In genomic region chr12:3755898-3756297, GRCh38 we compare ENCODE assay signal across 22 cellular contexts. TPM values are rescaled to one million over a fixed set of nuclear protein-coding genes. Genes with fewer than 3 reads are reported as not detected.
DNase-seq lines count a peak whose midpoint lies in the region; ATAC-seq, FAIRE-seq and TF ChIP-seq lines count a peak whose summit lies in the region.
"Had no signal": no experiment of that assay in that cellular context is flagged by ENCODE, and none has a peak within 500 bp of the region (broad histone marks: within the 10 kb centered on the region; RNA-seq: fewer than 3 reads in every experiment).

No MANE protein-coding gene starts in this region.

- POLR2A ChIA-PET in MCF 10A (lab: Yijun Ruan, JAX), result interaction anchor here (1.3 kb wide), 1 partner anchor 9 kb away, joined by 3 read pairs; no protein-coding TSS in a partner anchor

- ATAC-seq in left lobe of liver (peak; percentile 55), GM19397 (IDR thresholded peaks at IDR 0.05; ENCODE audit: unreplicated experiment) (no peak), HG02852 (IDR thresholded peaks at IDR 0.05; ENCODE audit: unreplicated experiment) (no peak), left cardiac atrium (no peak)
- ATAC-seq: A549 had no signal

- TF ChIP-seq CTCF in breast epithelium (IDR thresholded peaks at IDR 0.05), result no peak
- TF ChIP-seq CTCF in MCF 10A (IDR thresholded peaks at IDR 0.05; ENCODE audit: unreplicated experiment), result no peak
- TF ChIP-seq CTCF in VCaP (conservative IDR thresholded peaks at IDR 0.05), result no peak

- no peak overlapping the region for H3K27ac Mint-ChIP-seq in MCF 10A (ENCODE audit: low read depth, unreplicated experiment)
- H3K27ac Mint-ChIP-seq: HFFc6 had no signal

- no peaks in the 10 kb centered on the region for H3K36me3 ChIP-seq in breast epithelium

- FAIRE-seq in urothelium cell line (lab: Jason Lieb, UNC), result peak; percentile 82
- FAIRE-seq: A549, GM19239 had no signal

- intact Hi-C loops in breast epithelium (cut with DNase I; ENCODE audit: low total_unique reads) (no loop called here), MCF 10A (cut with micrococcal nuclease) (no loop called here), left cardiac atrium (cut with DNase I) (no loop called here)

- no peak overlapping the region for H3K4me3 ChIP-seq in breast epithelium
- H3K4me3 ChIP-seq: A549, GM23248 had no signal

- TF ChIP-seq POLR2A in breast epithelium (IDR thresholded peaks at IDR 0.05), result no peak

- H3K27me3 ChIP-seq in breast epithelium, result no peaks in the 10 kb centered on the region

- H3K27ac ChIP-seq in breast epithelium, result peak overlapping the region; percentile 85 to 89
- H3K27ac ChIP-seq in VCaP, result peak overlapping the region; percentile 80
- H3K27ac ChIP-seq: A549, GM23248 had no signal

- no peaks in the 10 kb centered on the region for H3K4me1 ChIP-seq in breast epithelium
- H3K4me1 ChIP-seq: A549 had no signal

- H3K36me3 Mint-ChIP-seq in MCF 10A (ENCODE audit: insufficient read depth, unreplicated experiment), result no peaks in the 10 kb centered on the region
- H3K36me3 Mint-ChIP-seq: CD4-positive, CD25-positive, alpha-beta regulatory T cell had no signal

- BruUV-seq in MCF 10A (replicated peaks; lab: Mats Ljungman, UMichigan), result no TSS peak

- CTCF ChIA-PET in MCF 10A (lab: Yijun Ruan, JAX), result no interaction called here

- H3K27me3 Mint-ChIP-seq in MCF 10A (ENCODE audit: insufficient read depth, unreplicated experiment), result no peaks in the 10 kb centered on the region
- H3K27me3 Mint-ChIP-seq: CD4-positive, CD25-positive, alpha-beta regulatory T cell had no signal

- H3K4me1 Mint-ChIP-seq in MCF 10A (ENCODE audit: insufficient read depth, unreplicated experiment), result no peaks in the 10 kb centered on the region

- H3K9me3 Mint-ChIP-seq in MCF 10A (ENCODE audit: unreplicated experiment), result peaks cover 7% of the 10 kb centered on the region
- H3K9me3 Mint-ChIP-seq: HFFc6 had no signal

- DNase-seq in breast epithelium (ENCODE audit: low spot score in 2 of 2), result no peak
- no peak for DNase-seq in MCF 10A (ENCODE audit: unreplicated experiment)
- peak; percentile 60 for DNase-seq in left lobe of liver (ENCODE audit: low spot score)
- DNase-seq in urothelium cell line (ENCODE audit: low spot score), result no peak
- no peak for DNase-seq in left cardiac atrium
- DNase-seq: CD4-positive, CD25-positive, alpha-beta regulatory T cell; DND-41; GDM1; GM23248; HFFc6; KBM-7; NCI-H1092 treated with DMSO at 0.1 percent for 48 hours; NCI-H187; NCI-H69; NK-92 treated with Interleukin-12 subunit alpha and Interleukin-12 subunit beta, amount 100 ng/mL, for 24 hours; OCI-M1 had no signal

- H3K9me3 ChIP-seq in breast epithelium, result no peaks in the 10 kb centered on the region
- H3K9me3 ChIP-seq: A549 had no signal

- H3K4me3 Mint-ChIP-seq in MCF 10A (ENCODE audit: unreplicated experiment), result no peak overlapping the region
- H3K4me3 Mint-ChIP-seq: HFFc6 had no signal

RNA-seq across cellular contexts. Expression of gene CRACR2A, which starts 3.0 kb away (rescaled TPM):
- total RNA-seq in breast epithelium, result 10 to 100 TPM in 2 of 3 donors, 1 to 10 TPM in 1; 5.3 to 17.3 (median 15.1) TPM
- not detected in 2 replicates for total RNA-seq in MCF 10A (2022)
- 0.93 TPM for total RNA-seq in left lobe of liver
- 10 to 100 TPM in 1 of 2 donors, 1 to 10 TPM in 1; 7.4 to 10.1 TPM for total RNA-seq in left cardiac atrium
- total RNA-seq: M059J had no signal
